ENCODE assay signal across 1 cellular context in genomic region chr21:36964398-36964797, GRCh38.
A peak's percentile ranks its signal among the peaks of the same experiment; 100 is the strongest.
TF ChIP-seq lines count a peak whose summit lies in the region.

No MANE protein-coding gene starts in this region.

TF ChIP-seq in K562, 482 proteins besides CTCF, POLR2A, EP300 and RAD21 (continued from another document and continues in another):
- peak; percentile 17; the same call in 1 of the 2 replicates for TF ChIP-seq ARID3A (IDR thresholded peaks at IDR 0.05; ENCODE audit: borderline replicate concordance, low read depth, low read length)
- peak; percentile 84; the same call in 1 of the 2 replicates for TF ChIP-seq BACH1 (tag; IDR thresholded peaks at IDR 0.05)
- TF ChIP-seq GABPB2 (CRISPR knock-in tag; conservative IDR thresholded peaks at IDR 0.05): no peak
- TF ChIP-seq NFRKB (IDR thresholded peaks at IDR 0.05; ENCODE audit: low read depth): no peak
- no peak for TF ChIP-seq NCOA6 (IDR thresholded peaks at IDR 0.05)
- no peak for TF ChIP-seq E2F6 (IDR thresholded peaks at IDR 0.05; ENCODE audit: borderline replicate concordance in 1 of 2, extremely low read depth in 1 of 2, insufficient read depth in 1 of 2, insufficient read length in 1 of 2, low read depth in 1 of 2, low read length in 1 of 2, poor library complexity in 1 of 2, severe bottlenecking in 1 of 2)
- TF ChIP-seq ILF3 (IDR thresholded peaks at IDR 0.05; ENCODE audit: borderline replicate concordance): no peak
- TF ChIP-seq ZBTB34 (CRISPR knock-in tag; IDR thresholded peaks at IDR 0.05): no peak
- no peak for TF ChIP-seq ETV5 (CRISPR knock-in tag; IDR thresholded peaks at IDR 0.05; ENCODE audit: low read depth)
- TF ChIP-seq KAT7 (CRISPR knock-in tag; IDR thresholded peaks at IDR 0.05; ENCODE audit: borderline replicate concordance): no peak
- no peak for TF ChIP-seq FOXO4 (CRISPR knock-in tag; IDR thresholded peaks at IDR 0.05)
- no peak for TF ChIP-seq BHLHE40 (IDR thresholded peaks at IDR 0.05; ENCODE audit: low read length)
- no peak for TF ChIP-seq CSDE1 (IDR thresholded peaks at IDR 0.05)
- TF ChIP-seq FOXJ2 (tag; IDR thresholded peaks at IDR 0.05): no peak
- TF ChIP-seq CEBPB (tag; IDR thresholded peaks at IDR 0.05): no peak
- TF ChIP-seq HMBOX1 (IDR thresholded peaks at IDR 0.05): no peak
- TF ChIP-seq SETDB1 (IDR thresholded peaks at IDR 0.05; ENCODE audit: low read length): no peak
- TF ChIP-seq HMGXB4 (CRISPR knock-in tag; IDR thresholded peaks at IDR 0.05): no peak
- TF ChIP-seq NELFE (IDR thresholded peaks at IDR 0.05; ENCODE audit: insufficient read depth, insufficient read length): no peak
- TF ChIP-seq XRCC4 (IDR thresholded peaks at IDR 0.05; ENCODE audit: extremely low read depth, insufficient read depth, insufficient read length): no peak
- TF ChIP-seq ZNF644 (tag; IDR thresholded peaks at IDR 0.05; ENCODE audit: low read depth): no peak
- TF ChIP-seq HDAC8 (tag; IDR thresholded peaks at IDR 0.05): 0 out of 2 replicates have a peak, but pooled peaks have one; percentile 33
- no peak for TF ChIP-seq MLX (CRISPR knock-in tag; conservative IDR thresholded peaks at IDR 0.05)
- TF ChIP-seq DPF2 (IDR thresholded peaks at IDR 0.05): no peak; the same call in 1 of the 2 replicates
- no peak for TF ChIP-seq NR2F6 (CRISPR knock-in tag; IDR thresholded peaks at IDR 0.05)
- no peak for TF ChIP-seq ZNF384 (IDR thresholded peaks at IDR 0.05; ENCODE audit: low read depth, low read length)
- TF ChIP-seq ZNF280B (CRISPR knock-in tag; IDR thresholded peaks at IDR 0.05): no peak
- TF ChIP-seq ZBTB49 (CRISPR knock-in tag; IDR thresholded peaks at IDR 0.05; ENCODE audit: borderline replicate concordance): no peak
- no peak for TF ChIP-seq CHCHD3 (CRISPR knock-in tag; IDR thresholded peaks at IDR 0.05)
- TF ChIP-seq ZNF584 (CRISPR knock-in tag; IDR thresholded peaks at IDR 0.05; ENCODE audit: low read depth): peak; percentile 75; the same call in 1 of the 2 replicates
- TF ChIP-seq ZNF398 (CRISPR knock-in tag; IDR thresholded peaks at IDR 0.05): no peak
- TF ChIP-seq NEUROD1 (IDR thresholded peaks at IDR 0.05; ENCODE audit: borderline replicate concordance, low read depth, low read length, partially characterized antibody): no peak
- no peak for TF ChIP-seq TAF7 (tag; IDR thresholded peaks at IDR 0.05)
- no peak for TF ChIP-seq ZKSCAN8 (CRISPR knock-in tag; IDR thresholded peaks at IDR 0.05)
- TF ChIP-seq GABPA (tag; conservative IDR thresholded peaks at IDR 0.05; ENCODE audit: low read depth): peak; percentile 53
- no peak for TF ChIP-seq RBM34 (IDR thresholded peaks at IDR 0.05; ENCODE audit: borderline replicate concordance, insufficient read depth, low read length)
- no peak for TF ChIP-seq TCF3 (CRISPR knock-in tag; IDR thresholded peaks at IDR 0.05)
- no peak for TF ChIP-seq ARHGAP35 (IDR thresholded peaks at IDR 0.05; ENCODE audit: partially characterized antibody)
- no peak for TF ChIP-seq IFI16 (CRISPR knock-in tag; IDR thresholded peaks at IDR 0.05)
- TF ChIP-seq SMARCB1 (IDR thresholded peaks at IDR 0.05; ENCODE audit: insufficient read length, low read depth): no peak
- TF ChIP-seq CBFA2T3 (IDR thresholded peaks at IDR 0.05): no peak
- no peak; the same call in 1 of the 2 replicates for TF ChIP-seq ZNF589 (CRISPR knock-in tag; IDR thresholded peaks at IDR 0.05; ENCODE audit: low read depth)
- TF ChIP-seq RUNX1 (IDR thresholded peaks at IDR 0.05; ENCODE audit: low read depth): no peak
- TF ChIP-seq KLF16 (IDR thresholded peaks at IDR 0.05): no peak
- TF ChIP-seq ZNF347 (CRISPR knock-in tag; IDR thresholded peaks at IDR 0.05; ENCODE audit: low read depth): no peak
- TF ChIP-seq ZNF639 (CRISPR knock-in tag; conservative IDR thresholded peaks at IDR 0.05 in 1 of 2, IDR thresholded peaks at IDR 0.05 in 1 of 2): no peak
- no peak for TF ChIP-seq CBX3 (IDR thresholded peaks at IDR 0.05; ENCODE audit: borderline replicate concordance in 1 of 2, low read length in 2 of 2)
- TF ChIP-seq ZNF77 (CRISPR knock-in tag; IDR thresholded peaks at IDR 0.05): no peak
- no peak for TF ChIP-seq ZNF280A (IDR thresholded peaks at IDR 0.05; ENCODE audit: low read depth, partially characterized antibody)
- TF ChIP-seq TSC22D4 (tag; IDR thresholded peaks at IDR 0.05): no peak
- no peak for TF ChIP-seq POLR2B (IDR thresholded peaks at IDR 0.05; ENCODE audit: low read depth, partially characterized antibody)
